In genomic region chr15:55277116-55277564, GRCh38 we compare ENCODE assay signal across 8 cellular contexts. TPM values are rescaled to one million over a fixed set of nuclear protein-coding genes. Genes with fewer than 3 reads are reported as not detected.
DNase-seq lines count a peak whose midpoint lies in the region; ATAC-seq, FAIRE-seq and TF ChIP-seq lines count a peak whose summit lies in the region.

No MANE protein-coding gene starts in this region.

- no peak overlapping the region for H3K4me3 Mint-ChIP-seq in CD14-positive monocyte

- H3K9me3 Mint-ChIP-seq in CD14-positive monocyte = peaks cover 0 to 2% (median 0%) of the 10 kb centered on the region in 7 donors

- peak; percentile 70 for DNase-seq in CD14-positive monocyte (ENCODE audit: low spot score)
- peak; percentile 21 for DNase-seq in activated T-cell treated with anti-CD3 and anti-CD28 coated beads for 4 hours
- DNase-seq in stimulated activated CD4-positive, alpha-beta T cell treated with anti-CD3 and anti-CD28 coated beads, Interleukin-4, amount 100 ng/mL, for 24 hours = peak; percentile 63
- DNase-seq in nucleus accumbens (lab: John Stamatoyannopoulos, UW) = no peak
- DNase-seq in NCI-H748 (lab: John Stamatoyannopoulos, UW; ENCODE audit: unreplicated experiment) = no peak
- no peak for DNase-seq in urothelium cell line (ENCODE audit: low spot score)

- peak overlapping the region; percentile 90 to 97 (median 91) for H3K27ac Mint-ChIP-seq in CD14-positive monocyte

- TF ChIP-seq CTCF in CD14-positive monocyte (IDR thresholded peaks at IDR 0.05) = no peak

- peaks cover 29 to 36% of the 10 kb centered on the region in 2 donors for H3K36me3 Mint-ChIP-seq in CD14-positive monocyte

- no peaks in the 10 kb centered on the region for H3K27me3 Mint-ChIP-seq in CD14-positive monocyte (ENCODE audit: low read depth in 3 of 3)

- ATAC-seq in GM19468 (IDR thresholded peaks at IDR 0.05; ENCODE audit: extremely low read depth, unreplicated experiment) = peak; percentile 34
- peak; percentile 29 for ATAC-seq in HG03558 (IDR thresholded peaks at IDR 0.05; ENCODE audit: extremely low read depth, unreplicated experiment)

- peaks cover 80% of the 10 kb centered on the region for H3K4me1 Mint-ChIP-seq in CD14-positive monocyte

- no peak for FAIRE-seq in urothelium cell line (lab: Jason Lieb, UNC)

- intact Hi-C loops in CD14-positive monocyte (cut with micrococcal nuclease) = no loop called here

RNA-seq across cellular contexts. Expression of gene RAB27A, which starts 12.5 kb away (rescaled TPM):
- 100 to 1,000 TPM; 135 to 159 TPM for polyA plus RNA-seq in CD14-positive monocyte

RNA-seq across cellular contexts. Expression of gene PIGBOS1, which starts 41.8 kb away (rescaled TPM):
- 10 to 100 TPM; 67.3 to 69.7 TPM for polyA plus RNA-seq in CD14-positive monocyte

RNA-seq across cellular contexts. Expression of gene PIGB, which starts 41.9 kb away (rescaled TPM):
- 10 to 100 TPM; 15.3 to 16.8 TPM for polyA plus RNA-seq in CD14-positive monocyte

Comparison
In these comparisons a context has a peak if more than half of its experiments do, and no peak if none do; other contexts are left out.
1. DNase-seq: peak in CD14-positive monocyte (single experiment), activated T-cell treated with anti-CD3 and anti-CD28 coated beads for 4 hours (single experiment) and stimulated activated CD4-positive, alpha-beta T cell treated with anti-CD3 and anti-CD28 coated beads, Interleukin-4, amount 100 ng/mL, for 24 hours (single experiment); none in nucleus accumbens (0 of 56), NCI-H748 (single experiment) and urothelium cell line (single experiment).